In genomic region chr7:116239434-116239833, GRCh38 we compare ENCODE assay signal across 1 cellular context.
A peak's percentile ranks its signal among the peaks of the same experiment; 100 is the strongest.
TF ChIP-seq lines count a peak whose summit lies in the region.

No MANE protein-coding gene starts in this region.

TF ChIP-seq in HepG2, 621 proteins besides CTCF, POLR2A, EP300 and RAD21 (continued from another document and continues in another):
- no peak for TF ChIP-seq ZNF10 (CRISPR knock-in tag; IDR thresholded peaks at IDR 0.05; ENCODE audit: borderline replicate concordance, low read depth)
- no peak for TF ChIP-seq FOXK1 (CRISPR knock-in tag; IDR thresholded peaks at IDR 0.05; ENCODE audit: borderline replicate concordance, low read depth)
- TF ChIP-seq ZNF552 (CRISPR knock-in tag; IDR thresholded peaks at IDR 0.05; ENCODE audit: borderline replicate concordance): no peak
- peak; percentile 81 for TF ChIP-seq TBX3 (IDR thresholded peaks at IDR 0.05; ENCODE audit: borderline replicate concordance)
- no peak for TF ChIP-seq THAP9 (CRISPR knock-in tag; IDR thresholded peaks at IDR 0.05; ENCODE audit: borderline replicate concordance)
- TF ChIP-seq SALL2 (CRISPR knock-in tag; IDR thresholded peaks at IDR 0.05): no peak
- TF ChIP-seq CEBPB (IDR thresholded peaks at IDR 0.05; ENCODE audit: borderline replicate concordance, low read depth, low read length): peak; percentile 72
- TF ChIP-seq ZNF331 (CRISPR knock-in tag; IDR thresholded peaks at IDR 0.05): peak; percentile 63; the same call in 1 of the 2 replicates
- no peak for TF ChIP-seq ZNF841 (CRISPR knock-in tag; IDR thresholded peaks at IDR 0.05; ENCODE audit: borderline replicate concordance)
- no peak for TF ChIP-seq ZBTB39 (CRISPR knock-in tag; IDR thresholded peaks at IDR 0.05)
- no peak for TF ChIP-seq ZNF451 (CRISPR knock-in tag; IDR thresholded peaks at IDR 0.05)
- 0 out of 2 replicates have a peak, but pooled peaks have one; percentile 24 for TF ChIP-seq KDM1A (CRISPR knock-in tag; IDR thresholded peaks at IDR 0.05)
- peak; percentile 66 for TF ChIP-seq CEBPG (CRISPR knock-in tag; IDR thresholded peaks at IDR 0.05)
- TF ChIP-seq ZNF292 (CRISPR knock-in tag; IDR thresholded peaks at IDR 0.05; ENCODE audit: borderline replicate concordance, low read depth): peak; percentile 79; the same call in 1 of the 2 replicates
- TF ChIP-seq LRRFIP1 (CRISPR knock-in tag; conservative IDR thresholded peaks at IDR 0.05): no peak
- no peak for TF ChIP-seq U2AF1 (optimal IDR thresholded peaks at IDR 0.05; ENCODE audit: low read depth, low read length)
- TF ChIP-seq ZGPAT (CRISPR knock-in tag; IDR thresholded peaks at IDR 0.05): peak; percentile 45; the same call in 1 of the 2 replicates
- no peak for TF ChIP-seq ZNF660 (CRISPR knock-in tag; IDR thresholded peaks at IDR 0.05; ENCODE audit: borderline replicate concordance, low read depth)
- TF ChIP-seq NR2F6 (IDR thresholded peaks at IDR 0.05): peak; percentile 24; the same call in 1 of the 2 replicates
- peak; percentile 70 for TF ChIP-seq NR2F6 (CRISPR knock-in tag; IDR thresholded peaks at IDR 0.05)
- TF ChIP-seq ELF3 (CRISPR knock-in tag; IDR thresholded peaks at IDR 0.05): peak; percentile 69; the same call in 1 of the 2 replicates
- 0 out of 2 replicates have a peak, but pooled peaks have one; percentile 49 for TF ChIP-seq RXRB (CRISPR knock-in tag; IDR thresholded peaks at IDR 0.05; ENCODE audit: borderline replicate concordance)
- TF ChIP-seq HOXA5 (CRISPR knock-in tag; IDR thresholded peaks at IDR 0.05): no peak
- no peak for TF ChIP-seq ZNF333 (CRISPR knock-in tag; IDR thresholded peaks at IDR 0.05; ENCODE audit: borderline replicate concordance)
- peak; percentile 73; the same call in 1 of the 2 replicates for TF ChIP-seq NCOR1 (IDR thresholded peaks at IDR 0.05; ENCODE audit: borderline replicate concordance, low read length)
- no peak for TF ChIP-seq FOXK2 (IDR thresholded peaks at IDR 0.05)
- no peak for TF ChIP-seq HMGXB3 (CRISPR knock-in tag; IDR thresholded peaks at IDR 0.05; ENCODE audit: borderline replicate concordance)
- peak; percentile 74 for TF ChIP-seq HMG20A (CRISPR knock-in tag; IDR thresholded peaks at IDR 0.05; ENCODE audit: borderline replicate concordance)
- 0 out of 2 replicates have a peak, but pooled peaks have one; percentile 22 for TF ChIP-seq HMG20B (CRISPR knock-in tag; conservative IDR thresholded peaks at IDR 0.05)
- no peak for TF ChIP-seq ZNF101 (CRISPR knock-in tag; IDR thresholded peaks at IDR 0.05; ENCODE audit: borderline replicate concordance, low read depth)
- TF ChIP-seq ZNF639 (CRISPR knock-in tag; conservative IDR thresholded peaks at IDR 0.05): no peak
- no peak for TF ChIP-seq ZSCAN12 (CRISPR knock-in tag; IDR thresholded peaks at IDR 0.05)
- TF ChIP-seq HOXA7 (CRISPR knock-in tag; IDR thresholded peaks at IDR 0.05): no peak
- TF ChIP-seq MXD1 (CRISPR knock-in tag; IDR thresholded peaks at IDR 0.05): no peak
- no peak for TF ChIP-seq ZBTB7A (CRISPR knock-in tag; IDR thresholded peaks at IDR 0.05)
- TF ChIP-seq ZNF850 (CRISPR knock-in tag; conservative IDR thresholded peaks at IDR 0.05): no peak
